ENCODE assay signal across 14 cellular contexts in the genomic region with DNA sequence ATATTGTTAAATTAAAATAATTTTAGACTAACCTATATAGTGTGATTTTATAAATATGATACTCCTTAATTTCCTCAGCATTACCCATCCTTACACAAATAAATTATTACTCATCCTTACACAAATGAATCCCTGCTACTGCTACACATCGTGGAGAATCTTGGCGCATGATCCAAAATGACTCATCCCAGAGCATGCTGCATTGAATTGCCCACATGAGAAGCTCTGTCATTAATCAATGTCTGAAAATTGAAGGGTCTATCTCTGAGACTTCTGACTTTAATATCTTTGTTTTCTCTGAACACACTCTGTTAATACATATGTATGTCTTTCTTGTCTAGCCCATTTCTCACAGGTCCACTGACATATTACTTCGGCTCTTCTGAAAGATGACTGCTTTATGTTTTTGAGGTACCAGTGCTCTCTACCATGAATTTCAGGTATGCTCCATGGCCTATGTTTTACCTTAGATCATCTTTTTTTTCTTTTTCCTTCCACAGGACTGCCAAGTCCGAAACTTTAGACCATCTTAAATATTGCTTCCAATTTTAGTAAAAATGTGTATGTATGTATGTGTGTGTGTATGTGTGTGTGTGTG. TPM values are rescaled to one million over a fixed set of nuclear protein-coding genes. Genes with fewer than 3 reads are reported as not detected.
DNase-seq lines count a peak whose midpoint lies in the region; ATAC-seq and TF ChIP-seq lines count a peak whose summit lies in the region.
"Had no signal": no experiment of that assay in that cellular context is flagged by ENCODE, and none has a peak within 500 bp of the region (broad histone marks: within the 10 kb centered on the region; RNA-seq: fewer than 3 reads in every experiment).

No MANE protein-coding gene starts in this region.

- no peaks in the 10 kb centered on the region for H3K79me1 ChIP-seq in IMR-90 (ENCODE audit: low read depth in 1 of 2, low read length in 2 of 2)

- no peak overlapping the region for H3K14ac ChIP-seq in IMR-90 (replicated peaks; ENCODE audit: low read depth, low read length)

- no peak overlapping the region for H3K18ac ChIP-seq in IMR-90 (ENCODE audit: low read depth, low read length)

- H4K91ac ChIP-seq in IMR-90 (ENCODE audit: insufficient read depth, low read depth, low read length): no peak overlapping the region

- no peak for TF ChIP-seq CTCF in IMR-90 (conservative IDR thresholded peaks at IDR 0.05; ENCODE audit: low read depth, low read length)

- intact Hi-C loops in IMR-90 (cut with micrococcal nuclease): no loop called here

- dilution Hi-C loops in IMR-90 (cut with HindIII; ENCODE audit: low sequenced_read_pairs, unreplicated experiment): no loop called here

- no peak overlapping the region for H3K4ac ChIP-seq in IMR-90 (ENCODE audit: low read depth, low read length)

- H2BK20ac ChIP-seq in IMR-90 (ENCODE audit: low read depth, low read length): no peak overlapping the region

- H3K56ac ChIP-seq in IMR-90 (ENCODE audit: extremely low read depth, insufficient read depth, low read length): no peak overlapping the region

- H2BK120ac ChIP-seq in IMR-90 (ENCODE audit: low read depth, low read length): no peak overlapping the region

- POLR2A ChIA-PET in IMR-90 (lab: Charles Lee; ENCODE audit: unreplicated experiment): no interaction called here

- H2BK5ac ChIP-seq in IMR-90 (ENCODE audit: low read depth, low read length, poor library complexity, severe bottlenecking): no peak overlapping the region

- CTCF ChIA-PET in IMR-90 (lab: Yijun Ruan, JAX): no interaction called here

- no peaks in the 10 kb centered on the region for H3K9me1 ChIP-seq in IMR-90 (ENCODE audit: insufficient read depth, low read length)

- ATAC-seq in IMR-90 (ENCODE audit: low read depth) (peak; percentile 91), HG03342 (IDR thresholded peaks at IDR 0.05; ENCODE audit: unreplicated experiment) (no peak), HG02610 (IDR thresholded peaks at IDR 0.05; ENCODE audit: unreplicated experiment) (no peak), HG02678 (IDR thresholded peaks at IDR 0.05; ENCODE audit: unreplicated experiment) (no peak), GM21717 (IDR thresholded peaks at IDR 0.05; ENCODE audit: unreplicated experiment) (no peak)
- ATAC-seq: Right ventricle myocardium inferior had no signal

- no peak overlapping the region for H3K9ac ChIP-seq in IMR-90 (ENCODE audit: low read depth, low read length)

- no peak overlapping the region for H4K5ac ChIP-seq in IMR-90 (ENCODE audit: low read depth, low read length)

- no peak overlapping the region for H2BK15ac ChIP-seq in IMR-90 (ENCODE audit: low read depth, low read length)

- no peaks in the 10 kb centered on the region for H3K36me3 ChIP-seq in IMR-90 (ENCODE audit: control insufficient read depth, insufficient read depth, low read length)
- H3K36me3 ChIP-seq: tibial artery had no signal

- no peak for TF ChIP-seq POLR2A in IMR-90 (IDR thresholded peaks at IDR 0.05; ENCODE audit: low read depth, low read length)

- H3K9me3 ChIP-seq in IMR-90 (ENCODE audit: control insufficient read depth, insufficient read depth, low read length): no peaks in the 10 kb centered on the region
- H3K9me3 ChIP-seq: tibial artery had no signal

- H3K27me3 ChIP-seq in IMR-90 (ENCODE audit: control insufficient read depth, insufficient read depth, low read length): peaks cover 8% of the 10 kb centered on the region
- H3K27me3 ChIP-seq: tibial artery had no signal

- no peak overlapping the region for H2AK5ac ChIP-seq in IMR-90 (ENCODE audit: low read depth, low read length)

- TF ChIP-seq RAD21 in IMR-90 (IDR thresholded peaks at IDR 0.05; ENCODE audit: low read length): no peak

- H2AFZ ChIP-seq in IMR-90 (replicated peaks; ENCODE audit: low read length, poor library complexity): no peak overlapping the region

- H3K4me3 ChIP-seq in IMR-90 (ENCODE audit: insufficient read depth, low read depth, low read length): no peak overlapping the region
- H3K4me3 ChIP-seq: tibial artery had no signal

- no peak overlapping the region for H2AK9ac ChIP-seq in IMR-90 (replicated peaks; ENCODE audit: low read depth, low read length, poor library complexity)

- 10% methylated on average over 2 of the region's 4 CpGs; no CpG with 5 or more reads in 1 of the 2 experiments for WGBS in IMR-90 (ENCODE audit: extremely low coverage in 2 of 2, insufficient read length in 1 of 2), 2 experiments

- H4K8ac ChIP-seq in IMR-90 (ENCODE audit: low read depth in 2 of 2, low read length in 2 of 2): no peak overlapping the region

- DNase-seq in Ammon's horn (ENCODE audit: low spot score) (peak; percentile 28), IMR-90 (peak; percentile 93), astrocyte of the hippocampus (ENCODE audit: low read depth, low spot score) (peak; percentile 79), iris pigment epithelial cell (ENCODE audit: low read depth) (peak; percentile 88)
- DNase-seq: activated CD4-positive, alpha-beta T cell treated with anti-CD3 and anti-CD28 coated beads, Interleukin-2, amount 10 ng/mL, durations not matched to agents 24 days and 14 days; activated naive CD4-positive, alpha-beta T cell treated with anti-CD3 and anti-CD28 coated beads for 36 hours; effector CD8-positive, alpha-beta T cell; NCI-H1105; tibial artery had no signal

- no peak overlapping the region for H3K27ac ChIP-seq in IMR-90 (ENCODE audit: insufficient read depth, low read length)
- H3K27ac ChIP-seq: tibial artery had no signal

- no peak overlapping the region; the same call in 1 of the 2 replicates for H3K4me2 ChIP-seq in IMR-90 (ENCODE audit: low read depth, low read length)

- no TSS peak for BruUV-seq in IMR-90 (replicated peaks; lab: Mats Ljungman, UMichigan)

- H4K20me1 ChIP-seq in IMR-90 (ENCODE audit: insufficient read depth, low read length): no peaks in the 10 kb centered on the region

- no peaks in the 10 kb centered on the region for H3K4me1 ChIP-seq in IMR-90 (ENCODE audit: control insufficient read depth, insufficient read depth, low read length)
- H3K4me1 ChIP-seq: tibial artery had no signal

- H3K23ac ChIP-seq in IMR-90 (ENCODE audit: low read depth, low read length): no peak overlapping the region

- in situ Hi-C loops in IMR-90 (cut with MboI; ENCODE audit: low sequenced_read_pairs): no loop called here

TF ChIP-seq in IMR-90, 13 proteins besides CTCF, POLR2A, EP300 and RAD21:
- TF ChIP-seq NFE2L2 (IDR thresholded peaks at IDR 0.05; ENCODE audit: low read depth, low read length) (no peak), BHLHE40 (IDR thresholded peaks at IDR 0.05; ENCODE audit: low read depth, low read length) (peak; percentile 75), CEBPB (IDR thresholded peaks at IDR 0.05; ENCODE audit: low read depth, low read length) (peak; percentile 23; the same call in 1 of the 2 replicates), RFX5 (IDR thresholded peaks at IDR 0.05; ENCODE audit: low read depth, low read length) (no peak), CHD1 (IDR thresholded peaks at IDR 0.05; ENCODE audit: low read depth, low read length) (no peak), FOS (IDR thresholded peaks at IDR 0.05; ENCODE audit: low read depth, low read length) (peak; percentile 85), MAFK (IDR thresholded peaks at IDR 0.05; ENCODE audit: low read depth, low read length) (no peak), MXI1 (IDR thresholded peaks at IDR 0.05; ENCODE audit: borderline replicate concordance, low read depth, low read length) (0 out of 2 replicates have a peak, but pooled peaks have one; percentile 24), SMC3 (IDR thresholded peaks at IDR 0.05; ENCODE audit: low read depth, low read length) (no peak), RCOR1 (IDR thresholded peaks at IDR 0.05; ENCODE audit: insufficient replicate concordance, low read length) (no peak), MAZ (IDR thresholded peaks at IDR 0.05; ENCODE audit: borderline replicate concordance, low read depth, low read length) (no peak)
- TF ChIP-seq, protein P1, sequence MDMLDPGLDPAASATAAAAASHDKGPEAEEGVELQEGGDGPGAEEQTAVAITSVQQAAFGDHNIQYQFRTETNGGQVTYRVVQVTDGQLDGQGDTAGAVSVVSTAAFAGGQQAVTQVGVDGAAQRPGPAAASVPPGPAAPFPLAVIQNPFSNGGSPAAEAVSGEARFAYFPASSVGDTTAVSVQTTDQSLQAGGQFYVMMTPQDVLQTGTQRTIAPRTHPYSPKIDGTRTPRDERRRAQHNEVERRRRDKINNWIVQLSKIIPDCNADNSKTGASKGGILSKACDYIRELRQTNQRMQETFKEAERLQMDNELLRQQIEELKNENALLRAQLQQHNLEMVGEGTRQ (IDR thresholded peaks at IDR 0.05; ENCODE audit: low read depth, low read length): 0 out of 2 replicates have a peak, but pooled peaks have one; percentile 25
- TF ChIP-seq, protein P2, sequence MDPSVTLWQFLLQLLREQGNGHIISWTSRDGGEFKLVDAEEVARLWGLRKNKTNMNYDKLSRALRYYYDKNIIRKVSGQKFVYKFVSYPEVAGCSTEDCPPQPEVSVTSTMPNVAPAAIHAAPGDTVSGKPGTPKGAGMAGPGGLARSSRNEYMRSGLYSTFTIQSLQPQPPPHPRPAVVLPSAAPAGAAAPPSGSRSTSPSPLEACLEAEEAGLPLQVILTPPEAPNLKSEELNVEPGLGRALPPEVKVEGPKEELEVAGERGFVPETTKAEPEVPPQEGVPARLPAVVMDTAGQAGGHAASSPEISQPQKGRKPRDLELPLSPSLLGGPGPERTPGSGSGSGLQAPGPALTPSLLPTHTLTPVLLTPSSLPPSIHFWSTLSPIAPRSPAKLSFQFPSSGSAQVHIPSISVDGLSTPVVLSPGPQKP (IDR thresholded peaks at IDR 0.05; ENCODE audit: borderline replicate concordance, low read depth, low read length): no peak

RNA-seq across cellular contexts. Expression of a gene that starts 15.7 kb away (rescaled TPM):
- not detected in 2 replicates for total RNA-seq in IMR-90 (2012; rRNA removed)
- polyA plus RNA-seq in IMR-90 (2012; rRNA removed): not detected in 2 replicates
- not detected in 2 replicates for polyA plus RNA-seq in IMR-90 (2012; cell fraction: cytosol; rRNA removed)
- polyA plus RNA-seq in IMR-90 (2012; cell fraction: nucleus; rRNA removed; ENCODE audit: low replicate concordance): not detected in 2 replicates
- total RNA-seq: activated CD4-positive, alpha-beta T cell treated with anti-CD3 and anti-CD28 coated beads, Interleukin-2, amount 10 ng/mL, durations not matched to agents 24 days and 14 days; activated naive CD4-positive, alpha-beta T cell treated with anti-CD3 and anti-CD28 coated beads for 36 hours; Right ventricle myocardium inferior had no signal

RNA-seq across cellular contexts. Expression of a gene that starts 44.9 kb away (rescaled TPM):
- 24.9 and 25.3 TPM in 2 replicates for total RNA-seq in IMR-90 (2012; rRNA removed)
- 11.7 TPM in 2 replicates for polyA plus RNA-seq in IMR-90 (2012; rRNA removed)
- polyA plus RNA-seq in IMR-90 (2012; cell fraction: cytosol; rRNA removed): 1.3 and 3.2 TPM in 2 replicates
- polyA plus RNA-seq in IMR-90 (2012; cell fraction: nucleus; rRNA removed; ENCODE audit: low replicate concordance): 10.6 and 47.0 TPM in 2 replicates

Comparison
In these comparisons a context has a peak if more than half of its experiments do, and no peak if none do; other contexts are left out.
1. DNase-seq: peak in every context shown above with its lines; median percentile 93 in IMR-90; 88 in iris pigment epithelial cell; 79 in astrocyte of the hippocampus; 28 in Ammon's horn.